In genomic region chr2:196970089-196970488, GRCh38 we compare ENCODE assay signal across 19 cellular contexts. TPM values are rescaled to one million over a fixed set of nuclear protein-coding genes. Genes with fewer than 3 reads are reported as not detected.
DNase-seq lines count a peak whose midpoint lies in the region; ATAC-seq and TF ChIP-seq lines count a peak whose summit lies in the region.
"Had no signal": no experiment of that assay in that cellular context is flagged by ENCODE, and none has a peak within 500 bp of the region (broad histone marks: within the 10 kb centered on the region; RNA-seq: fewer than 3 reads in every experiment).

No MANE protein-coding gene starts in this region.

- no peak overlapping the region for H3K4me2 ChIP-seq in GM23248 (ENCODE audit: unreplicated experiment)
- H3K4me2 ChIP-seq: A549 had no signal

- H3K36me3 ChIP-seq in ACC112 (ENCODE audit: insufficient read depth, low read length), result no peaks in the 10 kb centered on the region
- H3K36me3 ChIP-seq in GM23248 (ENCODE audit: low read depth), result no peaks in the 10 kb centered on the region
- H3K36me3 ChIP-seq: BE2C, SJCRH30 had no signal

- no peaks in the 10 kb centered on the region for H3K27me3 ChIP-seq in ACC112 (ENCODE audit: insufficient read depth, low read length)
- H3K27me3 ChIP-seq in GM23248 (replicated peaks; ENCODE audit: insufficient read depth), result no peaks in the 10 kb centered on the region
- H3K27me3 ChIP-seq: BE2C, SJCRH30 had no signal

- peaks cover 5% of the 10 kb centered on the region; the same call in 1 of the 2 replicates for H3F3A ChIP-seq in GM23248 (ENCODE audit: insufficient read depth)

- H3K36me3 Mint-ChIP-seq in WTC11, result peaks cover 16% of the 10 kb centered on the region
- H3K36me3 Mint-ChIP-seq: CD8-positive, alpha-beta T cell had no signal

- no peaks in the 10 kb centered on the region for H3K27me3 Mint-ChIP-seq in WTC11 (ENCODE audit: low read depth)

- H3K27ac ChIP-seq in ACC112 (ENCODE audit: low read depth, low read length) (no peak overlapping the region), GM23248 (no peak overlapping the region), coronary artery (no peak overlapping the region)
- H3K27ac ChIP-seq: A549, RWPE1, SJCRH30 had no signal

- 45 to 46% methylated on average over 4 of the region's 4 CpGs for WGBS in GM23248 (ENCODE audit: low coverage in 1 of 2, low lambda C conversion rate in 2 of 2, missing lambda C conversion rate in 2 of 2), 2 experiments

- no peak overlapping the region for H3K4me3 ChIP-seq in ACC112 (ENCODE audit: low read depth, low read length)
- H3K4me3 ChIP-seq in GM23248, result no peak overlapping the region
- H3K4me3 ChIP-seq in coronary artery, result no peak overlapping the region
- H3K4me3 ChIP-seq: A549, SJCRH30 had no signal

- no peak for ATAC-seq in WTC11
- no peak for ATAC-seq in GM19455 (IDR thresholded peaks at IDR 0.05; ENCODE audit: unreplicated experiment)
- ATAC-seq: A549; CD8-positive, alpha-beta T cell had no signal

- H3K4me1 ChIP-seq in ACC112 (ENCODE audit: control insufficient read depth, insufficient read depth, low read length, unreplicated experiment) (peaks cover 8% of the 10 kb centered on the region), GM23248 (ENCODE audit: insufficient read depth) (peaks cover 14% of the 10 kb centered on the region)
- H3K4me1 ChIP-seq: A549, BE2C, SJCRH30 had no signal

- CTCF ChIA-PET in WTC11 (lab: Charles Lee), result interaction anchor here (1.2 kb wide), 1 partner anchor 42 kb away, joined by 4 read pairs; no protein-coding TSS in a partner anchor

- POLR2A ChIA-PET in WTC11 (lab: Charles Lee), result no interaction called here

- H3K9me3 ChIP-seq in GM23248 (ENCODE audit: low read depth), result no peaks in the 10 kb centered on the region
- H3K9me3 ChIP-seq: A549, BE2C, SJCRH30 had no signal

- H2AFZ ChIP-seq in ACC112 (ENCODE audit: low read length, unreplicated experiment) (peak overlapping the region; percentile 36), GM23248 (peak overlapping the region; percentile 77)

- H3K9me2 ChIP-seq in GM23248 (ENCODE audit: insufficient read depth), result no peaks in the 10 kb centered on the region

- no peak overlapping the region for H3K9ac ChIP-seq in GM23248

- no peaks in the 10 kb centered on the region for H4K20me1 ChIP-seq in GM23248 (ENCODE audit: insufficient read depth)

- peaks cover 17% of the 10 kb centered on the region for H3K9me3 Mint-ChIP-seq in WTC11
- H3K9me3 Mint-ChIP-seq: CD8-positive, alpha-beta T cell had no signal

- H3K79me2 ChIP-seq in ACC112 (ENCODE audit: control insufficient read depth, insufficient read depth, low read length, unreplicated experiment), result no peaks in the 10 kb centered on the region
- H3K79me2 ChIP-seq in GM23248 (ENCODE audit: insufficient read depth), result no peaks in the 10 kb centered on the region

- H3K4me1 Mint-ChIP-seq in WTC11, result peaks cover 28% of the 10 kb centered on the region

- in situ Hi-C loops in GM23248 (cut with MboI), result no loop called here

- H3K27ac Mint-ChIP-seq in WTC11, result peak overlapping the region; percentile 58
- H3K27ac Mint-ChIP-seq: CD8-positive, alpha-beta T cell had no signal

- no peak overlapping the region for H3K4me3 Mint-ChIP-seq in WTC11
- H3K4me3 Mint-ChIP-seq: CD8-positive, alpha-beta T cell had no signal

- DNase-seq in GM23248 (peak; percentile 70), WTC11 (ENCODE audit: low spot score) (no peak), fibroblast of peridontal ligament (ENCODE audit: extremely low read depth) (peak; percentile 55), coronary artery (ENCODE audit: low spot score) (no peak), NCI-H345 treated with DMSO at 0.1 percent for 48 hours (lab: John Stamatoyannopoulos, UW; ENCODE audit: unreplicated experiment) (no peak), nucleus accumbens (lab: John Stamatoyannopoulos, UW) (no peak)
- DNase-seq: BE2C; CD8-positive, alpha-beta T cell; DND-41; GF-D8; Kasumi-1; NCI-H1105 treated with DMSO at 0.1 percent for 48 hours; NCI-H1930; NCI-H510A treated with DMSO at 0.1 percent for 48 hours; SJCRH30 had no signal

- no peak for TF ChIP-seq CTCF in WTC11 (IDR thresholded peaks at IDR 0.05)
- no peak for TF ChIP-seq CTCF in coronary artery (IDR thresholded peaks at IDR 0.05)

TF ChIP-seq in WTC11, 78 proteins besides CTCF, POLR2A, EP300 and RAD21:
- TF ChIP-seq FOXJ3 (CRISPR knock-in tag; IDR thresholded peaks at IDR 0.05; ENCODE audit: borderline replicate concordance) (no peak), ZNF425 (CRISPR knock-in tag; conservative IDR thresholded peaks at IDR 0.05) (no peak), ZNF138 (CRISPR knock-in tag; conservative IDR thresholded peaks at IDR 0.05) (no peak), ZSCAN18 (CRISPR knock-in tag; IDR thresholded peaks at IDR 0.05) (no peak), E2F1 (CRISPR knock-in tag; IDR thresholded peaks at IDR 0.05) (no peak), SOX15 (CRISPR knock-in tag; IDR thresholded peaks at IDR 0.05) (no peak), GABPB1 (CRISPR knock-in tag; IDR thresholded peaks at IDR 0.05) (no peak), ATF2 (CRISPR knock-in tag; IDR thresholded peaks at IDR 0.05; ENCODE audit: borderline replicate concordance, low read depth) (no peak)
TF ChIP-seq in WTC11: peak in this region for 0.

RNA-seq across cellular contexts. Expression of gene PGAP1, which starts 43.6 kb away (rescaled TPM):
- total RNA-seq in GM23248 (2014; rRNA removed; shearing (Covaris generic)), result 5.6 and 6.3 TPM in 2 replicates
- polyA plus RNA-seq in GM23248 (2016; fragmentation: Nextera tagmentation; extraction: Ambion mirVana), result 2.4 and 2.5 TPM in 2 replicates
- total RNA-seq in WTC11 (2021), result 25.2 to 29.4 TPM (median 28.2 TPM) in 3 replicates

Comparison
In these comparisons a context has a peak if more than half of its experiments do, and no peak if none do; other contexts are left out.
1. DNase-seq: peak in GM23248 (single experiment) and fibroblast of peridontal ligament (single experiment); none in WTC11 (single experiment), coronary artery (single experiment), NCI-H345 treated with DMSO at 0.1 percent for 48 hours (single experiment) and nucleus accumbens (0 of 56).